In the genomic region with DNA sequence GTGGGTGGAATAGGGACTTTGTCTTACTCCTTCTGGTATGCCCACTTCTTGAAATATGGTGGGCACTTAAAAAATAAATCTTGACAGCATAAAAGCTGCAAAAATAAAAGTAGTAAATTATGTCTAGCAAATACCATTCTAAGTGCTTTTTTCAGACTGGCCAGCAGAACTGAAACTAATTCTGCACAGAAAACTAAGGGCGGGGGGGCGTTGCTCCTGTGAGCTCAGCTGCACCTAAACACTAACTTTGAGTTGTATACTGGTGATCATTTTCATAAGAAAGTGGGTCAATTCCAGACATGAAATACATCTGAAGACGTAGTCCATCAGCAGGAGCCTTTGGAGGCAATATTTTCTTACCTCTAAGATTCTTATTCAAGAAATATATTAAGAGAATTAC, we compare ENCODE assay signal across 24 cellular contexts.
DNase-seq lines count a peak whose midpoint lies in the region; ATAC-seq and TF ChIP-seq lines count a peak whose summit lies in the region.
"Had no signal": no experiment of that assay in that cellular context is flagged by ENCODE, and none has a peak within 500 bp of the region (broad histone marks: within the 10 kb centered on the region; RNA-seq: fewer than 3 reads in every experiment).

No MANE protein-coding gene starts in this region.

- no peak overlapping the region for H3K4me3 ChIP-seq in brain microvascular endothelial cell (ENCODE audit: low read depth, low read length)
- H3K4me3 ChIP-seq: esophagus squamous epithelium, left ventricle myocardium inferior, SK-N-MC, suprapubic skin had no signal

- in situ Hi-C loops in brain microvascular endothelial cell (cut with HindIII; ENCODE audit: low pct_ligation_motif_present, low sequenced_read_pairs): no loop called here

- H3K27me3 ChIP-seq in brain microvascular endothelial cell (replicated peaks): no peaks in the 10 kb centered on the region
- H3K27me3 ChIP-seq: suprapubic skin had no signal

- H3K36me3 ChIP-seq in brain microvascular endothelial cell (replicated peaks): no peaks in the 10 kb centered on the region
- H3K36me3 ChIP-seq: esophagus squamous epithelium, left ventricle myocardium inferior, neutrophil, suprapubic skin had no signal

- no peak overlapping the region for H3K27ac ChIP-seq in brain microvascular endothelial cell
- H3K27ac ChIP-seq in substantia nigra (ENCODE audit: low read depth, low read length, poor library complexity, severe bottlenecking): no peak overlapping the region
- H3K27ac ChIP-seq: esophagus squamous epithelium, HL-60, left ventricle myocardium inferior, neutrophil, SK-N-MC, suprapubic skin had no signal

- no peak for TF ChIP-seq CTCF in brain microvascular endothelial cell (IDR thresholded peaks at IDR 0.05; ENCODE audit: low read depth, low read length, missing control alignments)

- peak; percentile 47 for ATAC-seq in GM18858 (IDR thresholded peaks at IDR 0.05; ENCODE audit: unreplicated experiment)
- ATAC-seq in GM21526 (IDR thresholded peaks at IDR 0.05; ENCODE audit: low FRiP score, unreplicated experiment): peak; percentile 52
- peak; percentile 61 for ATAC-seq in HG03175 (IDR thresholded peaks at IDR 0.05; ENCODE audit: unreplicated experiment)
- ATAC-seq in HG03469 (IDR thresholded peaks at IDR 0.05; ENCODE audit: unreplicated experiment): no peak
- ATAC-seq: activated CD8-positive, alpha-beta memory T cell treated with anti-CD3 and anti-CD28 coated beads, Interleukin-2, amount 10 ng/mL, durations not matched to agents 7 days and 5 days; Panc1 had no signal

- DNase-seq in germinal center (ENCODE audit: low spot score) (peak; percentile 46), brain microvascular endothelial cell (no peak), substantia nigra (lab: John Stamatoyannopoulos, UW) (no peak), NCI-H146 treated with DMSO at 0.1 percent for 48 hours (lab: John Stamatoyannopoulos, UW; ENCODE audit: unreplicated experiment) (no peak)
- DNase-seq: activated CD8-positive, alpha-beta memory T cell treated with anti-CD3 and anti-CD28 coated beads, Interleukin-2, amount 10 ng/mL, durations not matched to agents 7 days and 5 days; activated effector memory CD4-positive, alpha-beta T cell treated with anti-CD3 and anti-CD28 coated beads, Interleukin-2, amount 50 U/mL, for 16 hours; CD8-positive, alpha-beta memory T cell; cerebellar nuclear complex; DMS79 treated with DMSO at 0.1 percent for 48 hours; effector CD8-positive, alpha-beta T cell; esophagus squamous epithelium; left ventricle myocardium inferior; NCI-H2081; NCI-H510A treated with DMSO at 0.1 percent for 48 hours; T1000 had no signal
